8 cellular contexts compared by ENCODE assay signal in genomic region chr3:149942409-149942808, GRCh38.
"Had no signal": no experiment of that assay in that cellular context is flagged by ENCODE, and none has a peak within 500 bp of the region (broad histone marks: within the 10 kb centered on the region; RNA-seq: fewer than 3 reads in every experiment).

No MANE protein-coding gene starts in this region.

- H2AFZ ChIP-seq: GM23338 had no signal

- H3K4me1 Mint-ChIP-seq: GM23338 had no signal

- H3K4me3 Mint-ChIP-seq: GM23338, IgD-negative memory B cell had no signal

- H3K36me3 ChIP-seq: HAP-1 had no signal

- FAIRE-seq: H1, HTR-8/SVneo had no signal

- H3K4me3 ChIP-seq: GM23338, HAP-1 had no signal

- H3K4me1 ChIP-seq: HAP-1 had no signal

- H3K4me2 ChIP-seq: GM23338 had no signal

- H3K27ac Mint-ChIP-seq: GM23338 had no signal

- DNase-seq: H7, KG1 had no signal

- H3K27me3 Mint-ChIP-seq: IgD-negative memory B cell had no signal

- ATAC-seq: GM23338, HCT116 had no signal
